13 cellular contexts compared by ENCODE assay signal in the genomic region with DNA sequence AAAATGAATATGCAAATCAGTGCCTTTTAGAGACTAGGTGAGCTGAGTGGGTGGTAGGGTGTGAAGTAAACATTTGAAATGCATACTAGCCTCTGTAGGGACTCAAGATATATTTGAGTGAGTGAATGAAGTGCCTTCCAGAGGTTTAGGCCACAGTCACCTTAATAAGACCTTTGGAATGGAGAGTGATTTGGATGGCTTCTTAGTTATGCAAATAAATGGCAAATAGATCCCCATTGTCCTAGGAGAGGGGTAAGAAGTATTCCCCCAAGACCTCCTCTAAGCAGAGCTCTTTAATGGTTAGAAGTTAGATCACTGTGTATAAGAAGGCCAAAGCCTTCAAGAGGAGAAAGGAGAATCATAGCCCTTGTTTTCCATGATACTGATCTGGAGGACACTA. TPM values are rescaled to one million over a fixed set of nuclear protein-coding genes. Genes with fewer than 3 reads are reported as not detected.
DNase-seq lines count a peak whose midpoint lies in the region; ATAC-seq lines count a peak whose summit lies in the region.
"Had no signal": no experiment of that assay in that cellular context is flagged by ENCODE, and none has a peak within 500 bp of the region (broad histone marks: within the 10 kb centered on the region; RNA-seq: fewer than 3 reads in every experiment).

No MANE protein-coding gene starts in this region.

- H3K9me3 ChIP-seq in HUES64 (ENCODE audit: insufficient read depth, low read depth, low read length) = peaks cover 7% of the 10 kb centered on the region
- H3K9me3 ChIP-seq: BE2C had no signal

- H3K36me3 ChIP-seq in H7 (replicated peaks; ENCODE audit: control insufficient read depth, insufficient read depth, low read length) (no peaks in the 10 kb centered on the region), HUES64 (ENCODE audit: insufficient read depth, low read length) (no peaks in the 10 kb centered on the region)
- H3K36me3 ChIP-seq: BE2C had no signal

- H3K4me3 ChIP-seq in H7 (ENCODE audit: insufficient read depth, low read depth, low read length) = no peak overlapping the region
- no peak overlapping the region for H3K4me3 ChIP-seq in HUES64 (ENCODE audit: low read length)

- peak overlapping the region; percentile 71; the same call in 1 of the 2 replicates for H3K27ac ChIP-seq in HUES64 (ENCODE audit: low read depth, low read length)
- H3K27ac ChIP-seq: C4-2B had no signal

- H3K4me1 ChIP-seq in HUES64 (ENCODE audit: insufficient read depth, low read length) = peaks cover 8% of the 10 kb centered on the region; the same call in 1 of the 2 replicates
- H3K4me1 ChIP-seq: BE2C had no signal

- H3K27me3 ChIP-seq in H7 (ENCODE audit: control insufficient read depth, insufficient read depth, low read length) (peaks cover 42% of the 10 kb centered on the region), HUES64 (ENCODE audit: insufficient read depth, low read length) (peaks cover 70% of the 10 kb centered on the region)
- H3K27me3 ChIP-seq: BE2C had no signal

- DNase-seq in H7 (peak; percentile 54), iPS DF 19.7 (ENCODE audit: low read depth, low spot score) (peak; percentile 82), iPS-NIHi7 (ENCODE audit: extremely low spot score) (peak; percentile 65), hypothalamus (lab: John Stamatoyannopoulos, UW) (no peak), activated gamma-delta T cell treated with Interleukin-2 at 50 U/mL for 16 hours (no peak)
- DNase-seq: BE2C; CD4-positive, alpha-beta memory T cell; DMS79 had no signal

- no peak overlapping the region for H3K9ac ChIP-seq in HUES64 (ENCODE audit: low read depth, low read length)

- ATAC-seq in GM21737 (IDR thresholded peaks at IDR 0.05; ENCODE audit: unreplicated experiment) = no peak

RNA-seq across cellular contexts. Expression of gene IMPG1, which starts 47.8 kb away (rescaled TPM):
- total RNA-seq in H7 (2014; rRNA removed; shearing (Covaris generic)) = not detected in 2 replicates
- polyA plus RNA-seq in HUES64 (2013, experiment 1 of 2) = not detected
- polyA plus RNA-seq in HUES64 (2013, experiment 2 of 2) = not detected
- total RNA-seq: CD4-positive, alpha-beta memory T cell had no signal
- polyA plus RNA-seq: AG04450; CD4-positive, alpha-beta memory T cell; IgD-negative memory B cell had no signal

Comparison
In these comparisons a context has a peak if more than half of its experiments do, and no peak if none do; other contexts are left out.
1. DNase-seq: peak in H7 (single experiment), iPS DF 19.7 (single experiment) and iPS-NIHi7 (single experiment); none in hypothalamus (0 of 51) and activated gamma-delta T cell treated with Interleukin-2 at 50 U/mL for 16 hours (single experiment).